In genomic region chr15:67836134-67836455, GRCh38 we compare ENCODE assay signal across 8 cellular contexts. TPM values are rescaled to one million over a fixed set of nuclear protein-coding genes. Genes with fewer than 3 reads are reported as not detected.
DNase-seq lines count a peak whose midpoint lies in the region; ATAC-seq, FAIRE-seq and TF ChIP-seq lines count a peak whose summit lies in the region.

No MANE protein-coding gene starts in this region.

- H3K4me3 Mint-ChIP-seq in activated naive CD8-positive, alpha-beta T cell treated with anti-CD3 and anti-CD28 coated beads for 36 hours: peak overlapping the region; percentile 71

- FAIRE-seq in keratinocyte (lab: Jason Lieb, UNC): no peak

- peaks cover 4% of the 10 kb centered on the region for H3K36me3 Mint-ChIP-seq in activated naive CD8-positive, alpha-beta T cell treated with anti-CD3 and anti-CD28 coated beads for 36 hours

- H3K27ac ChIP-seq in keratinocyte (ENCODE audit: control insufficient read depth, insufficient read depth, low read length): no peak overlapping the region
- H3K27ac ChIP-seq in thymus (ENCODE audit: low read depth): no peak overlapping the region

- peak overlapping the region; percentile 83 for H3K4me2 ChIP-seq in keratinocyte (ENCODE audit: control insufficient read depth, extremely low read depth, insufficient read depth, low read depth, low read length)

- WGBS in thymus: 4% methylated on average over 16 of the region's 16 CpGs

- ATAC-seq in GM21526 (IDR thresholded peaks at IDR 0.05; ENCODE audit: low FRiP score, unreplicated experiment): no peak

- H3K4me1 ChIP-seq in keratinocyte (ENCODE audit: control insufficient read depth, extremely low read depth, insufficient read depth, low read length) (peaks cover 26% of the 10 kb centered on the region), thymus (ENCODE audit: control insufficient read depth, insufficient read depth, low read length) (peaks cover 28% of the 10 kb centered on the region)

- H3K9me3 ChIP-seq in keratinocyte (ENCODE audit: control insufficient read depth, low read depth, low read length): no peaks in the 10 kb centered on the region
- H3K9me3 ChIP-seq in thymus (ENCODE audit: control insufficient read depth): no peaks in the 10 kb centered on the region

- H2AFZ ChIP-seq in keratinocyte (ENCODE audit: control insufficient read depth, low read length): peak overlapping the region; percentile 47

- dilution Hi-C loops in keratinocyte (cut with MboI; ENCODE audit: extremely low pct_ligation_motif_present, low sequenced_read_pairs): no loop called here

- TF ChIP-seq CTCF in keratinocyte (optimal IDR thresholded peaks at IDR 0.05 in 1 of 3, IDR thresholded peaks at IDR 0.05 in 1 of 3, conservative IDR thresholded peaks at IDR 0.05 in 1 of 3; ENCODE audit: extremely low read depth in 1 of 3, insufficient read depth in 2 of 3, low read length in 3 of 3): no peak

- peaks cover 40% of the 10 kb centered on the region for H3K4me1 Mint-ChIP-seq in activated naive CD8-positive, alpha-beta T cell treated with anti-CD3 and anti-CD28 coated beads for 36 hours

- peaks cover 2% of the 10 kb centered on the region for H3K9me3 Mint-ChIP-seq in activated naive CD8-positive, alpha-beta T cell treated with anti-CD3 and anti-CD28 coated beads for 36 hours

- peak; percentile 68 for DNase-seq in activated CD8-positive, alpha-beta memory T cell treated with anti-CD3 and anti-CD28 coated beads for 24 hours
- DNase-seq in activated CD8-positive, alpha-beta memory T cell treated with anti-CD3 and anti-CD28 coated beads, Interleukin-2, amount 50 U/mL, for 4 hours: no peak
- no peak for DNase-seq in activated naive CD8-positive, alpha-beta T cell treated with anti-CD3 and anti-CD28 coated beads for 36 hours
- no peak for DNase-seq in keratinocyte (ENCODE audit: low read depth, low spot score)
- no peak for DNase-seq in NCI-H2171 (lab: John Stamatoyannopoulos, UW)
- DNase-seq in NCI-H1694 treated with DMSO at 0.1 percent for 48 hours (lab: John Stamatoyannopoulos, UW): no peak

- no peaks in the 10 kb centered on the region for H3K36me3 ChIP-seq in keratinocyte (ENCODE audit: control insufficient read depth in 2 of 2, extremely low read depth in 1 of 2, insufficient read depth in 2 of 2, low read length in 2 of 2)
- H3K36me3 ChIP-seq in thymus (ENCODE audit: control insufficient read depth, insufficient read depth): no peaks in the 10 kb centered on the region

- H3K4me3 ChIP-seq in keratinocyte (ENCODE audit: control insufficient read depth in 2 of 3, extremely low read depth in 1 of 3, insufficient read depth in 2 of 3, low read depth in 1 of 3, low read length in 3 of 3) (peak overlapping the region in 2 of 3 experiments; percentile 43 to 71), thymus (ENCODE audit: low read length) (peak overlapping the region; percentile 60)

- H3K9ac ChIP-seq in keratinocyte (ENCODE audit: control insufficient read depth, extremely low read depth, insufficient read depth, low read length): peak overlapping the region; percentile 38

- no peaks in the 10 kb centered on the region for H4K20me1 ChIP-seq in keratinocyte (ENCODE audit: control insufficient read depth, extremely low read depth, insufficient read depth, low read length)

- H3K79me2 ChIP-seq in keratinocyte (ENCODE audit: control insufficient read depth, insufficient read depth, low read length): no peaks in the 10 kb centered on the region

- H3K9me1 ChIP-seq in keratinocyte (ENCODE audit: control insufficient read depth, extremely low read depth, insufficient read depth, low read length): no peaks in the 10 kb centered on the region

- H3K27ac Mint-ChIP-seq in activated naive CD8-positive, alpha-beta T cell treated with anti-CD3 and anti-CD28 coated beads for 36 hours: no peak overlapping the region

- H3K27me3 ChIP-seq in keratinocyte (ENCODE audit: control insufficient read depth, extremely low read depth, insufficient read depth, low read length): peaks cover 50% of the 10 kb centered on the region
- H3K27me3 ChIP-seq in thymus (ENCODE audit: control insufficient read depth, insufficient read depth): peaks cover 51% of the 10 kb centered on the region

- peaks cover 62% of the 10 kb centered on the region for H3K27me3 Mint-ChIP-seq in activated naive CD8-positive, alpha-beta T cell treated with anti-CD3 and anti-CD28 coated beads for 36 hours

RNA-seq across cellular contexts. Expression of gene RNU6-1, which starts 3.8 kb away (rescaled TPM):
- total RNA-seq in activated naive CD8-positive, alpha-beta T cell treated with anti-CD3 and anti-CD28 coated beads for 36 hours: not detected
- polyA plus RNA-seq in keratinocyte (not detected in 3 replicates), thymus (not detected)
- polyA plus RNA-seq in keratinocyte (2011; ENCODE audit: low read depth): not detected
- not detected in 2 replicates for polyA plus RNA-seq in keratinocyte (2011; cell fraction: cytosol; rRNA removed)
- polyA plus RNA-seq in keratinocyte (2011; cell fraction: nucleus; rRNA removed): not detected in 2 replicates
- not detected in 2 replicates for polyA plus RNA-seq in keratinocyte (2012; ENCODE audit: low replicate concordance)
- not detected in 3 replicates for polyA minus RNA-seq in keratinocyte
- polyA minus RNA-seq in keratinocyte (2011; cell fraction: cytosol; rRNA and poly(A)+ RNA removed): not detected
- not detected in 2 replicates for polyA minus RNA-seq in keratinocyte (2011; cell fraction: nucleus; rRNA and poly(A)+ RNA removed)

RNA-seq across cellular contexts. Expression of gene SKOR1, which starts 10.8 kb away (rescaled TPM):
- under 1 TPM; 0.16 to 0.30 TPM for total RNA-seq in activated naive CD8-positive, alpha-beta T cell treated with anti-CD3 and anti-CD28 coated beads for 36 hours
- 0.03 TPM in 2 of 3 replicates, not detected in the other for polyA plus RNA-seq in keratinocyte
- not detected for polyA plus RNA-seq in keratinocyte (2011; ENCODE audit: low read depth)
- polyA plus RNA-seq in keratinocyte (2011; cell fraction: cytosol; rRNA removed): 0.03 TPM in 1 of 2 replicates, not detected in the other
- 0.13 TPM in 1 of 2 replicates, not detected in the other for polyA plus RNA-seq in keratinocyte (2011; cell fraction: nucleus; rRNA removed)
- polyA plus RNA-seq in keratinocyte (2012; ENCODE audit: low replicate concordance): 0.03 and 0.14 TPM in 2 replicates
- polyA minus RNA-seq in keratinocyte: not detected in 3 replicates
- polyA minus RNA-seq in keratinocyte (2011; cell fraction: cytosol; rRNA and poly(A)+ RNA removed): not detected
- 0.21 and 0.31 TPM in 2 replicates for polyA minus RNA-seq in keratinocyte (2011; cell fraction: nucleus; rRNA and poly(A)+ RNA removed)
- polyA plus RNA-seq in thymus: 0.46 TPM
